ENCODE assay signal across 18 cellular contexts in genomic region chr2:43454791-43455190, GRCh38.
"Had no signal": no experiment of that assay in that cellular context is flagged by ENCODE, and none has a peak within 500 bp of the region (broad histone marks: within the 10 kb centered on the region; RNA-seq: fewer than 3 reads in every experiment).

No MANE protein-coding gene starts in this region.

- ATAC-seq: activated T-helper 17 cell treated with anti-CD3 and anti-CD28 coated beads, Interleukin-2, amount 50 U/mL, for 72 hours; effector memory CD8-positive, alpha-beta T cell; naive thymus-derived CD8-positive, alpha-beta T cell; sciatic nerve had no signal

- H3K4me3 ChIP-seq: adrenal gland, suprapubic skin, upper lobe of right lung had no signal

- H3K4me3 Mint-ChIP-seq: activated CD4-positive, alpha-beta T cell treated with anti-CD3 and anti-CD28 coated beads, Interleukin-2, amount 10 ng/mL, durations not matched to agents 7 days and 5 days; activated naive CD4-positive, alpha-beta T cell treated with anti-CD3 and anti-CD28 coated beads, Interleukin-2, amount 10 ng/mL, durations not matched to agents 7 days and 5 days; activated T-helper 17 cell treated with anti-CD3 and anti-CD28 coated beads, Interleukin-2, amount 50 U/mL, for 72 hours; central memory CD8-positive, alpha-beta T cell; effector memory CD8-positive, alpha-beta T cell; naive thymus-derived CD8-positive, alpha-beta T cell had no signal

- H3K27me3 Mint-ChIP-seq: activated CD4-positive, alpha-beta T cell treated with anti-CD3 and anti-CD28 coated beads, Interleukin-2, amount 10 ng/mL, durations not matched to agents 7 days and 5 days; activated naive CD4-positive, alpha-beta T cell treated with anti-CD3 and anti-CD28 coated beads, Interleukin-2, amount 10 ng/mL, durations not matched to agents 7 days and 5 days; activated T-helper 17 cell treated with anti-CD3 and anti-CD28 coated beads, Interleukin-2, amount 50 U/mL, for 72 hours; central memory CD8-positive, alpha-beta T cell; effector memory CD8-positive, alpha-beta T cell; naive thymus-derived CD8-positive, alpha-beta T cell had no signal

- DNase-seq: activated CD4-positive, alpha-beta T cell treated with anti-CD3 and anti-CD28 coated beads, Interleukin-2, amount 10 ng/mL, durations not matched to agents 7 days and 5 days; activated CD4-positive, CD25-positive, alpha-beta regulatory T cell; activated CD8-positive, alpha-beta memory T cell treated with anti-CD3 and anti-CD28 coated beads for 24 hours; activated naive CD4-positive, alpha-beta T cell treated with anti-CD3 and anti-CD28 coated beads, Interleukin-2, amount 10 ng/mL, durations not matched to agents 7 days and 5 days; adrenal gland; effector memory CD8-positive, alpha-beta T cell; erythroblast; hippocampal formation; naive thymus-derived CD8-positive, alpha-beta T cell; occipital lobe; stimulated activated CD4-positive, alpha-beta T cell treated with anti-CD3 and anti-CD28 coated beads, Interleukin-12 subunit alpha, Interleukin-12 subunit beta, amount 100 ng/mL, for 4 hours; stimulated activated naive CD4-positive, alpha-beta T cell treated with Interleukin-2 at 50 U/mL for 16 hours; T-helper 2 cell; upper lobe of right lung had no signal

- H3K27ac Mint-ChIP-seq: activated CD4-positive, alpha-beta T cell treated with anti-CD3 and anti-CD28 coated beads, Interleukin-2, amount 10 ng/mL, durations not matched to agents 7 days and 5 days; activated naive CD4-positive, alpha-beta T cell treated with anti-CD3 and anti-CD28 coated beads, Interleukin-2, amount 10 ng/mL, durations not matched to agents 7 days and 5 days; activated T-helper 17 cell treated with anti-CD3 and anti-CD28 coated beads, Interleukin-2, amount 50 U/mL, for 72 hours had no signal

- H3K9me3 Mint-ChIP-seq: activated naive CD4-positive, alpha-beta T cell treated with anti-CD3 and anti-CD28 coated beads, Interleukin-2, amount 10 ng/mL, durations not matched to agents 7 days and 5 days; activated T-helper 17 cell treated with anti-CD3 and anti-CD28 coated beads, Interleukin-2, amount 50 U/mL, for 72 hours had no signal
